Comparison of ENCODE assay signal across 28 cellular contexts in the genomic region with DNA sequence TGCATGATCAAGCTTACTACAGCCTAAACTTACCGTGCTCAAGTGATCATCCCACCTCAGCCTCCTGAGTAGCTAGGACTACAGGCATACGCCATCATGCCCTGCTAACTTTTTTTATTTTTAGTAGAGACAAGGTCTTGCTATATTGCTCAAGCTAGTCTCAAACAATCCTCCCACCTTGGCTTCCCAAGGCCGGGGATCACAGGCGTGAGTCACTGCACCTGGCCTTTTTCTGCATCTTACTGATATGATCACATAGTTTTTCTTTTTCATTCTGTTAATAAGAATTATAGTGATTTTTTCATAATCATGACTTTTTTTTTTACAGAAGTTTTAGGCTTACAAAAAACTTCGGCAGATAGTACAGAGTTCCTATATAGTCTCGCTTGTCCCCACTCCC.
"Had no signal": no experiment of that assay in that cellular context is flagged by ENCODE, and none has a peak within 500 bp of the region (broad histone marks: within the 10 kb centered on the region; RNA-seq: fewer than 3 reads in every experiment).

No MANE protein-coding gene starts in this region.

- H3K9me3 ChIP-seq: testis, thyroid gland had no signal

- H3K4me3 ChIP-seq: stomach, suprapubic skin, testis, thoracic aorta, thyroid gland, tibial artery, tibial nerve, transverse colon, upper lobe of left lung, upper lobe of right lung, uterus, vagina had no signal

- H3K4me1 ChIP-seq: stomach, suprapubic skin, testis, thyroid gland, tibial nerve, transverse colon, upper lobe of left lung, upper lobe of right lung, uterus had no signal

- DNase-seq: stimulated activated CD4-positive, alpha-beta T cell treated with anti-CD3 and anti-CD28 coated beads, Interleukin-2, amount 100 ng/mL, for 48 hours; stimulated activated CD4-positive, alpha-beta T cell treated with anti-CD3 and anti-CD28 coated beads, Interleukin-4, amount 100 ng/mL, for 1 hour; stimulated activated CD4-positive, alpha-beta T cell treated with anti-CD3 and anti-CD28 coated beads, Interleukin-4, amount 100 ng/mL, for 24 hours; stimulated activated CD4-positive, alpha-beta T cell treated with anti-CD3 and anti-CD28 coated beads, Interleukin-4, amount 100 ng/mL, for 4 hours; stimulated activated CD8-positive, alpha-beta memory T cell treated with anti-CD3 and anti-CD28 coated beads, Interleukin-4, amount 100 ng/mL, for 48 hours; stimulated activated naive B cell treated with anti-CD40 and anti-IgM and Interleukin-4, amounts not matched to agents 10 μg/mL and 1 μg/mL and 100 μg/mL, for 72 hours; stimulated activated naive CD4-positive, alpha-beta T cell; stimulated activated naive CD4-positive, alpha-beta T cell treated with Interleukin-2 at 50 U/mL for 16 hours; stimulated activated naive CD8-positive, alpha-beta T cell treated with anti-CD3 and anti-CD28 coated beads, Interleukin-15, amount 100 ng/mL, for 72 hours; stimulated activated naive CD8-positive, alpha-beta T cell treated with anti-CD3 and anti-CD28 coated beads, Interleukin-15, Interleukin-2, amounts not matched to agents 100 U/mL and 50 U/mL, for 24 hours; stomach; substantia nigra; testis; thyroid gland; tibial artery; transverse colon; upper lobe of left lung; upper lobe of right lung; uterus had no signal

- H3K36me3 ChIP-seq: thyroid gland, upper lobe of right lung, uterus had no signal

- H3K27me3 Mint-ChIP-seq: stimulated activated memory B cell treated with anti-CD40 and anti-IgM and Interleukin-4, amounts not matched to agents 10 μg/mL and 1 μg/mL and 100 μg/mL, for 72 hours; stimulated activated naive B cell treated with anti-CD40 and anti-IgM and Interleukin-4, amounts not matched to agents 10 μg/mL and 1 μg/mL and 100 μg/mL, for 72 hours; type B pancreatic cell had no signal

- H3K4me3 Mint-ChIP-seq: stimulated activated effector memory CD8-positive, alpha-beta T cell treated with anti-CD3 and anti-CD28 coated beads, Interleukin-12 subunit alpha, Interleukin-12 subunit beta, amount 100 ng/mL, for 72 hours; stimulated activated memory B cell treated with anti-CD40 and anti-IgM and Interleukin-4, amounts not matched to agents 10 μg/mL and 1 μg/mL and 100 μg/mL, for 72 hours; stimulated activated naive B cell treated with anti-CD40 and anti-IgM and Interleukin-4, amounts not matched to agents 10 μg/mL and 1 μg/mL and 100 μg/mL, for 72 hours; stimulated activated naive CD8-positive, alpha-beta T cell treated with anti-CD3 and anti-CD28 coated beads, Interleukin-15, amount 100 ng/mL, for 72 hours; stimulated activated naive CD8-positive, alpha-beta T cell treated with anti-CD3 and anti-CD28 coated beads, Interleukin-15, Interleukin-2, amounts not matched to agents 100 ng/mL and 50 ng/mL, for 24 hours; type B pancreatic cell had no signal

- H3K27ac ChIP-seq: stomach, suprapubic skin, testis, thoracic aorta, thyroid gland, tibial artery, tibial nerve, transverse colon, upper lobe of left lung, upper lobe of right lung, uterus, vagina had no signal

- FAIRE-seq: urothelium cell line had no signal

- H3K4me1 Mint-ChIP-seq: stimulated activated effector memory CD8-positive, alpha-beta T cell treated with anti-CD3 and anti-CD28 coated beads, Interleukin-12 subunit alpha, Interleukin-12 subunit beta, amount 100 ng/mL, for 72 hours; stimulated activated memory B cell treated with anti-CD40 and anti-IgM and Interleukin-4, amounts not matched to agents 10 μg/mL and 1 μg/mL and 100 μg/mL, for 72 hours; stimulated activated naive B cell treated with anti-CD40 and anti-IgM and Interleukin-4, amounts not matched to agents 10 μg/mL and 1 μg/mL and 100 μg/mL, for 72 hours; stimulated activated naive CD8-positive, alpha-beta T cell treated with anti-CD3 and anti-CD28 coated beads, Interleukin-15, amount 100 ng/mL, for 72 hours had no signal

- H3K27me3 ChIP-seq: stomach, suprapubic skin, testis, thyroid gland, tibial artery, tibial nerve, transverse colon, upper lobe of left lung, upper lobe of right lung, uterus, vagina had no signal

- H3K27ac Mint-ChIP-seq: stimulated activated effector memory CD8-positive, alpha-beta T cell treated with anti-CD3 and anti-CD28 coated beads, Interleukin-12 subunit alpha, Interleukin-12 subunit beta, amount 100 ng/mL, for 72 hours; stimulated activated memory B cell treated with anti-CD40 and anti-IgM and Interleukin-4, amounts not matched to agents 10 μg/mL and 1 μg/mL and 100 μg/mL, for 72 hours; stimulated activated naive B cell treated with anti-CD40 and anti-IgM and Interleukin-4, amounts not matched to agents 10 μg/mL and 1 μg/mL and 100 μg/mL, for 72 hours; stimulated activated naive CD8-positive, alpha-beta T cell treated with anti-CD3 and anti-CD28 coated beads, Interleukin-15, amount 100 ng/mL, for 72 hours; stimulated activated naive CD8-positive, alpha-beta T cell treated with anti-CD3 and anti-CD28 coated beads, Interleukin-15, Interleukin-2, amounts not matched to agents 100 ng/mL and 50 ng/mL, for 24 hours; type B pancreatic cell had no signal

- H3K36me3 Mint-ChIP-seq: stimulated activated effector memory CD8-positive, alpha-beta T cell treated with anti-CD3 and anti-CD28 coated beads, Interleukin-12 subunit alpha, Interleukin-12 subunit beta, amount 100 ng/mL, for 72 hours had no signal
